24 cellular contexts compared by ENCODE assay signal in genomic region chr5:61402244-61402823, GRCh38.
DNase-seq lines count a peak whose midpoint lies in the region; ATAC-seq and TF ChIP-seq lines count a peak whose summit lies in the region.
"Had no signal": no experiment of that assay in that cellular context is flagged by ENCODE, and none has a peak within 500 bp of the region (broad histone marks: within the 10 kb centered on the region; RNA-seq: fewer than 3 reads in every experiment).

No MANE protein-coding gene starts in this region.

- peaks cover 22% of the 10 kb centered on the region for H3K4me1 ChIP-seq in adipocyte (ENCODE audit: control insufficient read depth, insufficient read depth, low read length)
- peaks cover 46% of the 10 kb centered on the region for H3K4me1 ChIP-seq in neural progenitor cell
- peaks cover 13% of the 10 kb centered on the region for H3K4me1 ChIP-seq in MM.1S (ENCODE audit: low read length)

- peak overlapping the region; percentile 32 for H3K27ac Mint-ChIP-seq in neural progenitor cell
- H3K27ac Mint-ChIP-seq: activated naive CD8-positive, alpha-beta T cell treated with anti-CD3 and anti-CD28 coated beads, Interleukin-2, amount 10 ng/mL, durations not matched to agents 7 days and 5 days; activated T-helper 2 cell treated with anti-CD3 and anti-CD28 coated beads, Interferon-gamma antibody, Interleukin-2, Interleukin-4, amounts not matched to agents 10 μg/mL and 5 μg/mL and 100 μg/mL, durations not matched to agents 14 hours and 24 hours and 36 hours; CD8-positive, alpha-beta T cell; memory B cell; stimulated activated naive CD8-positive, alpha-beta T cell treated with anti-CD3 and anti-CD28 coated beads, Interleukin-15, amount 100 ng/mL, for 72 hours; T-helper 1 cell treated with Interleukin-12 subunit alpha and Interleukin-12 subunit beta and Interleukin-4 antibody, amounts not matched to agents 30 μg/mL and 1 μg/mL, for 36 hours had no signal

- H3K79me2 ChIP-seq in neural progenitor cell (ENCODE audit: low read depth) = peaks cover 98% of the 10 kb centered on the region
- peaks cover 35% of the 10 kb centered on the region for H3K79me2 ChIP-seq in MM.1S (ENCODE audit: low read length)

- H3K9me3 Mint-ChIP-seq in neural progenitor cell = peaks cover 14% of the 10 kb centered on the region
- H3K9me3 Mint-ChIP-seq: activated naive CD8-positive, alpha-beta T cell treated with anti-CD3 and anti-CD28 coated beads, Interleukin-2, amount 10 ng/mL, durations not matched to agents 7 days and 5 days; activated T-helper 2 cell treated with anti-CD3 and anti-CD28 coated beads, Interferon-gamma antibody, Interleukin-2, Interleukin-4, amounts not matched to agents 10 μg/mL and 5 μg/mL and 100 μg/mL, durations not matched to agents 14 hours and 24 hours and 36 hours; CD8-positive, alpha-beta T cell; memory B cell; stimulated activated naive CD8-positive, alpha-beta T cell treated with anti-CD3 and anti-CD28 coated beads, Interleukin-15, amount 100 ng/mL, for 72 hours; T-helper 1 cell treated with Interleukin-12 subunit alpha and Interleukin-12 subunit beta and Interleukin-4 antibody, amounts not matched to agents 30 μg/mL and 1 μg/mL, for 36 hours had no signal

- H3K9ac ChIP-seq in adipocyte (ENCODE audit: low read length) = no peak overlapping the region
- H3K9ac ChIP-seq in neural progenitor cell = no peak overlapping the region
- no peak overlapping the region for H3K9ac ChIP-seq in MM.1S (ENCODE audit: low read length)

- no peak overlapping the region for H3K4me2 ChIP-seq in neural progenitor cell
- H3K4me2 ChIP-seq in MM.1S (ENCODE audit: low read depth, low read length) = no peak overlapping the region

- ATAC-seq in HG02610 (IDR thresholded peaks at IDR 0.05; ENCODE audit: unreplicated experiment) = peak; percentile 55
- ATAC-seq in HG03097 (IDR thresholded peaks at IDR 0.05; ENCODE audit: low FRiP score, unreplicated experiment) = no peak
- ATAC-seq in GM18505 (IDR thresholded peaks at IDR 0.05; ENCODE audit: unreplicated experiment) = no peak
- ATAC-seq: CD8-positive, alpha-beta T cell; left colon; stimulated activated naive CD8-positive, alpha-beta T cell treated with anti-CD3 and anti-CD28 coated beads, Interleukin-15, amount 100 ng/mL, for 72 hours had no signal

- no peak overlapping the region for H3K4me3 ChIP-seq in adipocyte (ENCODE audit: low read length)
- no peak overlapping the region for H3K4me3 ChIP-seq in neural progenitor cell
- no peak overlapping the region for H3K4me3 ChIP-seq in MM.1S (ENCODE audit: low read length)
- H3K4me3 ChIP-seq: K562, tibial nerve had no signal

- TF ChIP-seq CTCF in neural progenitor cell (IDR thresholded peaks at IDR 0.05) = no peak
- no peak for TF ChIP-seq CTCF in MM.1S (IDR thresholded peaks at IDR 0.05; ENCODE audit: low read length)

- peaks cover 19% of the 10 kb centered on the region for H3K36me3 Mint-ChIP-seq in neural progenitor cell
- H3K36me3 Mint-ChIP-seq: CD8-positive, alpha-beta T cell; memory B cell had no signal

- DNase-seq in EH (ENCODE audit: low read depth) (peak; percentile 66), adipocyte (ENCODE audit: low read depth) (peak; percentile 25), neural progenitor cell (ENCODE audit: low spot score) (no peak), MM.1S (no peak), cerebellum (ENCODE audit: low spot score) (no peak)
- DNase-seq: activated naive CD8-positive, alpha-beta T cell treated with anti-CD3 and anti-CD28 coated beads, Interleukin-2, amount 10 ng/mL, durations not matched to agents 7 days and 5 days; CD8-positive, alpha-beta T cell; DND-41; head of caudate nucleus; left colon; NCI-H1694 treated with DMSO at 0.1 percent for 48 hours; nucleus accumbens; retina; SHP77; stimulated activated naive CD8-positive, alpha-beta T cell treated with anti-CD3 and anti-CD28 coated beads, Interleukin-15, amount 100 ng/mL, for 72 hours had no signal

- no peaks in the 10 kb centered on the region for H3K27me3 Mint-ChIP-seq in neural progenitor cell (ENCODE audit: insufficient read depth, low read depth)
- H3K27me3 Mint-ChIP-seq: memory B cell; stimulated activated naive CD8-positive, alpha-beta T cell treated with anti-CD3 and anti-CD28 coated beads, Interleukin-15, amount 100 ng/mL, for 72 hours had no signal

- no peak overlapping the region for H2AFZ ChIP-seq in neural progenitor cell (replicated peaks)
- H2AFZ ChIP-seq in MM.1S (ENCODE audit: low read length) = no peak overlapping the region

- H4K20me1 ChIP-seq in neural progenitor cell (ENCODE audit: low read depth) (peaks cover 78% of the 10 kb centered on the region), MM.1S (ENCODE audit: insufficient read depth, low read length) (no peaks in the 10 kb centered on the region)

- no peaks in the 10 kb centered on the region for H3K9me3 ChIP-seq in adipocyte (ENCODE audit: control insufficient read depth, low read length)
- H3K9me3 ChIP-seq in neural progenitor cell (ENCODE audit: low read depth) = no peaks in the 10 kb centered on the region
- H3K9me3 ChIP-seq in MM.1S (replicated peaks; ENCODE audit: insufficient read depth, low read length) = no peaks in the 10 kb centered on the region
- H3K9me3 ChIP-seq: tibial nerve had no signal

- peaks cover 36% of the 10 kb centered on the region for H3K4me1 Mint-ChIP-seq in neural progenitor cell

- H3F3A ChIP-seq in neural progenitor cell (ENCODE audit: low read depth) (peaks cover 11% of the 10 kb centered on the region), MM.1S (ENCODE audit: insufficient read depth, low read length) (0 out of 2 replicates have a peak, but pooled peaks cover 5% of the 10 kb centered on the region)

- H3K27ac ChIP-seq in neural progenitor cell = no peak overlapping the region
- H3K27ac ChIP-seq in MM.1S (ENCODE audit: low read length) = no peak overlapping the region
- H3K27ac ChIP-seq: VCaP had no signal

- H3K36me3 ChIP-seq in adipocyte (ENCODE audit: control insufficient read depth, insufficient read depth, low read length, severe bottlenecking) = no peaks in the 10 kb centered on the region
- no peaks in the 10 kb centered on the region for H3K36me3 ChIP-seq in neural progenitor cell
- H3K36me3 ChIP-seq in MM.1S (replicated peaks; ENCODE audit: insufficient read depth, low read length) = no peaks in the 10 kb centered on the region
- H3K36me3 ChIP-seq: tibial nerve had no signal

- H3K4me3 Mint-ChIP-seq in neural progenitor cell = no peak overlapping the region
- H3K4me3 Mint-ChIP-seq: activated naive CD8-positive, alpha-beta T cell treated with anti-CD3 and anti-CD28 coated beads, Interleukin-2, amount 10 ng/mL, durations not matched to agents 7 days and 5 days; CD8-positive, alpha-beta T cell; memory B cell; stimulated activated naive CD8-positive, alpha-beta T cell treated with anti-CD3 and anti-CD28 coated beads, Interleukin-15, amount 100 ng/mL, for 72 hours; T-helper 1 cell treated with Interleukin-12 subunit alpha and Interleukin-12 subunit beta and Interleukin-4 antibody, amounts not matched to agents 30 μg/mL and 1 μg/mL, for 36 hours had no signal

- H3K27me3 ChIP-seq in adipocyte (replicated peaks; ENCODE audit: control insufficient read depth, insufficient read depth, low read length) = no peaks in the 10 kb centered on the region
- no peaks in the 10 kb centered on the region for H3K27me3 ChIP-seq in neural progenitor cell
- H3K27me3 ChIP-seq in MM.1S (replicated peaks; ENCODE audit: insufficient read depth, low read length) = no peaks in the 10 kb centered on the region
- H3K27me3 ChIP-seq: tibial nerve had no signal

- no peaks in the 10 kb centered on the region for H3K9me2 ChIP-seq in MM.1S (replicated peaks; ENCODE audit: insufficient read depth, low read length)

- TF ChIP-seq POLR2A in GM18505 (IDR thresholded peaks at IDR 0.05; ENCODE audit: borderline replicate concordance, extremely low read depth, insufficient read depth, insufficient read length) = no peak

Comparison
In these comparisons a context has a peak if more than half of its experiments do, and no peak if none do; other contexts are left out.
1. DNase-seq: peak in EH (single experiment) and adipocyte (single experiment); none in neural progenitor cell (single experiment), MM.1S (single experiment) and cerebellum (single experiment).